24 cellular contexts compared by ENCODE assay signal in genomic region chr7:11579141-11579540, GRCh38.
"Had no signal": no experiment of that assay in that cellular context is flagged by ENCODE, and none has a peak within 500 bp of the region (broad histone marks: within the 10 kb centered on the region; RNA-seq: fewer than 3 reads in every experiment).

No MANE protein-coding gene starts in this region.

- H2AFZ ChIP-seq: neural progenitor cell had no signal

- H3K27ac ChIP-seq: foreskin keratinocyte, neural progenitor cell, sigmoid colon, stomach, suprapubic skin, tibial nerve, uterus, WERI-Rb-1 had no signal

- ATAC-seq: activated CD8-positive, alpha-beta memory T cell treated with anti-CD3 and anti-CD28 coated beads, Interleukin-2, amount 10 ng/mL, durations not matched to agents 7 days and 5 days; activated CD8-positive, alpha-beta T cell treated with anti-CD3 and anti-CD28 coated beads for 36 hours; activated naive CD8-positive, alpha-beta T cell treated with anti-CD3 and anti-CD28 coated beads, Interleukin-2, amount 50 U/mL, for 24 hours; foreskin keratinocyte; naive thymus-derived CD8-positive, alpha-beta T cell; stimulated activated memory B cell treated with anti-CD40 and anti-IgM and Interleukin-4, amounts not matched to agents 10 μg/mL and 1 μg/mL and 100 μg/mL, for 72 hours had no signal

- H3K9me3 ChIP-seq: sigmoid colon, stomach, suprapubic skin, tibial nerve, uterus had no signal

- H3K9ac ChIP-seq: neural progenitor cell had no signal

- H3K27me3 ChIP-seq: foreskin keratinocyte, neural progenitor cell, sigmoid colon, stomach, suprapubic skin, tibial nerve, uterus had no signal

- H3K4me3 ChIP-seq: neural progenitor cell, sigmoid colon, smooth muscle cell, stomach, suprapubic skin, tibial nerve, uterus had no signal

- DNase-seq: activated CD4-positive, alpha-beta T cell treated with anti-CD3 and anti-CD28 coated beads, Interleukin-2, amount 10 ng/mL, durations not matched to agents 7 days and 5 days; activated CD4-positive, CD25-positive, alpha-beta regulatory T cell treated with anti-CD3 and anti-CD28 coated beads, Interleukin-2, amount 50 U/mL, for 72 hours; activated CD8-positive, alpha-beta memory T cell treated with anti-CD3 and anti-CD28 coated beads, Interleukin-2, amount 10 ng/mL, durations not matched to agents 7 days and 5 days; activated CD8-positive, alpha-beta T cell treated with anti-CD3 and anti-CD28 coated beads for 36 hours; activated gamma-delta T cell; activated naive CD4-positive, alpha-beta T cell treated with anti-CD3 and anti-CD28 coated beads, Interleukin-2, amount 50 U/mL, for 16 hours; activated naive CD8-positive, alpha-beta T cell treated with anti-CD3 and anti-CD28 coated beads, Interleukin-2, amount 50 U/mL, for 24 hours; activated T-cell treated with anti-CD3 and anti-CD28 coated beads for 4 hours; aorta; effector CD4-positive, alpha-beta T cell; foreskin keratinocyte; kidney; naive thymus-derived CD8-positive, alpha-beta T cell; retina; sigmoid colon; stimulated activated CD4-positive, alpha-beta T cell treated with anti-CD3 and anti-CD28 coated beads, Interleukin-15, amount 100 ng/mL, for 24 hours; stomach; uterus; WERI-Rb-1 had no signal

- H3K36me3 ChIP-seq: neural progenitor cell, sigmoid colon, stomach, suprapubic skin, tibial nerve, uterus, WERI-Rb-1 had no signal

- H3K4me1 ChIP-seq: foreskin keratinocyte, neural progenitor cell, suprapubic skin, tibial nerve, uterus had no signal

- H3K4me2 ChIP-seq: neural progenitor cell, smooth muscle cell had no signal
